In genomic region chr3:100796556-100796955, GRCh38 we compare ENCODE assay signal across 9 cellular contexts.
DNase-seq lines count a peak whose midpoint lies in the region; ATAC-seq, FAIRE-seq and TF ChIP-seq lines count a peak whose summit lies in the region.
"Had no signal": no experiment of that assay in that cellular context is flagged by ENCODE, and none has a peak within 500 bp of the region (broad histone marks: within the 10 kb centered on the region; RNA-seq: fewer than 3 reads in every experiment).

No MANE protein-coding gene starts in this region.

- H3K4me2 ChIP-seq in PC-3 (ENCODE audit: low read length) = peak overlapping the region; percentile 10

- no peaks in the 10 kb centered on the region for H3K9me2 ChIP-seq in PC-3 (replicated peaks; ENCODE audit: low read length)

- DNase-seq in A172 (ENCODE audit: low spot score) (peak; percentile 62), GM18507 (ENCODE audit: extremely low spot score, insufficient read length, low read depth) (no peak), PC-3 (peak; percentile 61), fibroblast of pulmonary artery (ENCODE audit: low read depth) (peak; percentile 38), activated gamma-delta T cell (lab: John Stamatoyannopoulos, UW) (no peak), ecto neural progenitor cell (ENCODE audit: low spot score) (no peak)
- DNase-seq: naive B cell had no signal

- no peaks in the 10 kb centered on the region for H3K27me3 ChIP-seq in PC-3 (ENCODE audit: low read length)

- no peaks in the 10 kb centered on the region for H3K36me3 ChIP-seq in PC-3 (ENCODE audit: low read depth, low read length)

- no peaks in the 10 kb centered on the region for H3F3A ChIP-seq in PC-3 (ENCODE audit: low read length, unreplicated experiment)

- TF ChIP-seq CTCF in PC-3 (conservative IDR thresholded peaks at IDR 0.05; ENCODE audit: low read depth, low read length) = peak; percentile 75
- peak; percentile 39 for TF ChIP-seq CTCF in fibroblast of pulmonary artery (IDR thresholded peaks at IDR 0.05; ENCODE audit: low read length, missing control alignments)

- peak; percentile 78 for FAIRE-seq in GM18507 (lab: Jason Lieb, UNC)

- H4K20me1 ChIP-seq in PC-3 (ENCODE audit: low read length) = no peaks in the 10 kb centered on the region

- CTCF ChIA-PET in PC-3 (lab: Charles Lee) = interaction anchor here (0.6 to 1.4 kb wide), 6 partner anchors 78 to 545 kb away, joined by 3 to 10 read pairs (median 4); no protein-coding TSS in a partner anchor

- H3K4me3 ChIP-seq in PC-3 (ENCODE audit: low read length) (no peak overlapping the region), fibroblast of pulmonary artery (replicated peaks; ENCODE audit: low read depth, low read length) (no peak overlapping the region)

- H3K9me3 ChIP-seq in PC-3 (ENCODE audit: low read length) = no peaks in the 10 kb centered on the region

- H2AFZ ChIP-seq in PC-3 (ENCODE audit: low read length) = peak overlapping the region; percentile 11; the same call in 1 of the 2 replicates

- POLR2A ChIA-PET in PC-3 (lab: Charles Lee; ENCODE audit: unreplicated experiment) = no interaction called here

- no TSS peak for BruUV-seq in PC-3 (replicated peaks; lab: Mats Ljungman, UMichigan)

- no peak overlapping the region for H3K9ac ChIP-seq in PC-3 (ENCODE audit: low read length)

- no peaks in the 10 kb centered on the region for H3K79me2 ChIP-seq in PC-3 (ENCODE audit: low read length)

- peaks cover 18% of the 10 kb centered on the region for H3K4me1 ChIP-seq in PC-3 (ENCODE audit: insufficient read depth, low read length)

- H3K27ac ChIP-seq in PC-3 (ENCODE audit: low read length) = no peak overlapping the region

- ATAC-seq in PC-3 (peak; percentile 40; the same call in 1 of the 2 replicates), GM19035 (IDR thresholded peaks at IDR 0.05; ENCODE audit: unreplicated experiment) (no peak), HG02642 (IDR thresholded peaks at IDR 0.05; ENCODE audit: poor library complexity, unreplicated experiment) (no peak)

- intact Hi-C loops in PC-3 (cut with micrococcal nuclease) = no loop called here

Comparison
In these comparisons a context has a peak if more than half of its experiments do, and no peak if none do; other contexts are left out.
1. DNase-seq: peak in A172 (single experiment), PC-3 (single experiment) and fibroblast of pulmonary artery (single experiment); none in GM18507 (single experiment), activated gamma-delta T cell (single experiment) and ecto neural progenitor cell (single experiment).